ENCODE assay signal across 1 cellular context in the genomic region with DNA sequence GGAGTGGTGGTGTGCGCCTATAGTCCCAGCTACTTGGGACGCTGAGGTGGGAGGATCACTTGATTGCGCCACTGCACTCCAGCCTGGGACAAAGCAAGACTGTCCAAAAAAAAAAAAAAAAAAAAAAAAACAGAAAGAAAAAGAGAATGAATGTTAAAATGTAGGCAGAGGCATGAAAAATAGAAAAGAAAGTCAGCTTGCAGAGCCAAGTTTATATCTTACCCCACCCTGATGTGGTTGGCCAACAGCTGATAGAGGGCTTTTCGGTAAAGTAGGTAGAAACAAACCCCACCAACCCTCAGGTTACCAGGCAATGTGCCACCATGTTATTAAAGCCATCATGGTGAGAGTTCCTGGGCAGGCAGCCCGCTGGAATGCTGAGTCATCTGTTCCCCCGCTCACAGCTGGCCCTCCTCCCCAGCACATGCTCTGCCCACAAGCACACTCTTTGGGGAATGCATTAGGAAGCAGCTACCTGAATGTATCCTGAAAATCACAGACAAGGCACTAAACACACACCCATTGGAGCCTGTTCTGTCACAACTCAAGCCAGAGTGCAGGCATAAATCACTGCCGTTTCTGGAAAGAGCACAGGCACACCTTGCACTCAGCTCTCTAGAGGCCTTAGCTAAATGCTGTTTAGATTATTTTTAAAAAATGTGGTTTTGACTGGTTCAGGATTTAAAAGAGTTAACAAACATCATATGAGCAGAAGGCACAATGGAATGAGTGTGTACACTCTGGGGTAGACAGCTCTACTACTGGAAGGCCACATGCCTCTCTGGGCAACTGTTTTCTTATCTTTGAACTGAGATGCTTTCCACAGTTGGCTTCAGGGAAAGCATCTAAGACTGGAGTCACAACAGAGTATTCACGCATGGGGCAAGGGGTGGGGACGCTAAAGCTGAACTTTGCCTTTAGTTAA.
TF ChIP-seq lines count a peak whose summit lies in the region.

No MANE protein-coding gene starts in this region.

TF ChIP-seq in K562, 482 proteins besides CTCF, POLR2A, EP300 and RAD21 (continued from another document and continues in another):
- TF ChIP-seq, protein P1, sequence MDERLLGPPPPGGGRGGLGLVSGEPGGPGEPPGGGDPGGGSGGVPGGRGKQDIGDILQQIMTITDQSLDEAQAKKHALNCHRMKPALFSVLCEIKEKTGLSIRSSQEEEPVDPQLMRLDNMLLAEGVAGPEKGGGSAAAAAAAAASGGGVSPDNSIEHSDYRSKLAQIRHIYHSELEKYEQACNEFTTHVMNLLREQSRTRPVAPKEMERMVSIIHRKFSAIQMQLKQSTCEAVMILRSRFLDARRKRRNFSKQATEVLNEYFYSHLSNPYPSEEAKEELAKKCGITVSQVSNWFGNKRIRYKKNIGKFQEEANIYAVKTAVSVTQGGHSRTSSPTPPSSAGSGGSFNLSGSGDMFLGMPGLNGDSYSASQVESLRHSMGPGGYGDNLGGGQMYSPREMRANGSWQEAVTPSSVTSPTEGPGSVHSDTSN (CRISPR knock-in tag; IDR thresholded peaks at IDR 0.05; ENCODE audit: low read depth): no peak
- TF ChIP-seq, protein P1 (tag; conservative IDR thresholded peaks at IDR 0.05; ENCODE audit: low read depth): no peak
- TF ChIP-seq, protein P2, sequence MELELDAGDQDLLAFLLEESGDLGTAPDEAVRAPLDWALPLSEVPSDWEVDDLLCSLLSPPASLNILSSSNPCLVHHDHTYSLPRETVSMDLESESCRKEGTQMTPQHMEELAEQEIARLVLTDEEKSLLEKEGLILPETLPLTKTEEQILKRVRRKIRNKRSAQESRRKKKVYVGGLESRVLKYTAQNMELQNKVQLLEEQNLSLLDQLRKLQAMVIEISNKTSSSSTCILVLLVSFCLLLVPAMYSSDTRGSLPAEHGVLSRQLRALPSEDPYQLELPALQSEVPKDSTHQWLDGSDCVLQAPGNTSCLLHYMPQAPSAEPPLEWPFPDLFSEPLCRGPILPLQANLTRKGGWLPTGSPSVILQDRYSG (tag; conservative IDR thresholded peaks at IDR 0.05; ENCODE audit: low read depth): 0 out of 2 replicates have a peak, but pooled peaks have one; percentile 26
- no peak for TF ChIP-seq PTBP1 (IDR thresholded peaks at IDR 0.05; ENCODE audit: low read depth, low read length)
- TF ChIP-seq ZNF316 (IDR thresholded peaks at IDR 0.05): peak; percentile 99
- TF ChIP-seq ZNF449 (CRISPR knock-in tag; IDR thresholded peaks at IDR 0.05): no peak
- TF ChIP-seq, protein P3, sequence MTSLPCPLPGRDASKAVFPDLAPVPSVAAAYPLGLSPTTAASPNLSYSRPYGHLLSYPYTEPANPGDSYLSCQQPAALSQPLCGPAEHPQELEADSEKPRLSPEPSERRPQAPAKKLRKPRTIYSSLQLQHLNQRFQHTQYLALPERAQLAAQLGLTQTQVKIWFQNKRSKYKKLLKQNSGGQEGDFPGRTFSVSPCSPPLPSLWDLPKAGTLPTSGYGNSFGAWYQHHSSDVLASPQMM (CRISPR knock-in tag; IDR thresholded peaks at IDR 0.05): no peak
- TF ChIP-seq GTF2A2 (tag; IDR thresholded peaks at IDR 0.05): no peak
- TF ChIP-seq SOX6 (IDR thresholded peaks at IDR 0.05): no peak
- no peak for TF ChIP-seq ZNF584 (CRISPR knock-in tag; IDR thresholded peaks at IDR 0.05; ENCODE audit: low read depth)
- peak; percentile 85 for TF ChIP-seq MYNN (IDR thresholded peaks at IDR 0.05)
- TF ChIP-seq MYNN (CRISPR knock-in tag; IDR thresholded peaks at IDR 0.05): no peak
- no peak for TF ChIP-seq ZNF121 (CRISPR knock-in tag; conservative IDR thresholded peaks at IDR 0.05)
- no peak for TF ChIP-seq ZNF764 (CRISPR knock-in tag; IDR thresholded peaks at IDR 0.05; ENCODE audit: low read depth)
- TF ChIP-seq ZMIZ1 (IDR thresholded peaks at IDR 0.05; ENCODE audit: low read depth in 2 of 2, low read length in 2 of 2): no peak
- TF ChIP-seq DMBX1 (CRISPR knock-in tag; IDR thresholded peaks at IDR 0.05; ENCODE audit: borderline replicate concordance): no peak
- TF ChIP-seq RCOR1 (IDR thresholded peaks at IDR 0.05; ENCODE audit: borderline replicate concordance in 1 of 2, low read depth in 2 of 2, low read length in 2 of 2): peak; percentile 3 to 32; a peak in 1 of 4 replicates
- TF ChIP-seq, protein P4, sequence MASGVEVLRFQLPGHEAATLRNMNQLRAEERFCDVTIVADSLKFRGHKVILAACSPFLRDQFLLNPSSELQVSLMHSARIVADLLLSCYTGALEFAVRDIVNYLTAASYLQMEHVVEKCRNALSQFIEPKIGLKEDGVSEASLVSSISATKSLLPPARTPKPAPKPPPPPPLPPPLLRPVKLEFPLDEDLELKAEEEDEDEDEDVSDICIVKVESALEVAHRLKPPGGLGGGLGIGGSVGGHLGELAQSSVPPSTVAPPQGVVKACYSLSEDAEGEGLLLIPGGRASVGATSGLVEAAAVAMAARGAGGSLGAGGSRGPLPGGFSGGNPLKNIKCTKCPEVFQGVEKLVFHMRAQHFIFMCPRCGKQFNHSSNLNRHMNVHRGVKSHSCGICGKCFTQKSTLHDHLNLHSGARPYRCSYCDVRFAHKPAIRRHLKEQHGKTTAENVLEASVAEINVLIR (CRISPR knock-in tag; IDR thresholded peaks at IDR 0.05): no peak
- no peak for TF ChIP-seq RBM14 (IDR thresholded peaks at IDR 0.05; ENCODE audit: borderline replicate concordance, insufficient read depth, low read depth, low read length)
- no peak for TF ChIP-seq CBFB (CRISPR knock-in tag; IDR thresholded peaks at IDR 0.05)
- TF ChIP-seq YY1 (IDR thresholded peaks at IDR 0.05; ENCODE audit: borderline replicate concordance in 1 of 3, control insufficient read depth in 1 of 3, extremely low read depth in 1 of 3, insufficient read depth in 3 of 3, insufficient read length in 1 of 3, insufficient replicate concordance in 2 of 3, low read depth in 1 of 3, low read length in 2 of 3): peak in 1 of 3 experiments; percentile 62
- TF ChIP-seq MEIS2 (IDR thresholded peaks at IDR 0.05; ENCODE audit: partially characterized antibody): peak; percentile 38
- TF ChIP-seq ZNF717 (CRISPR knock-in tag; IDR thresholded peaks at IDR 0.05): no peak
- peak; percentile 72; the same call in 1 of the 2 replicates for TF ChIP-seq HDAC2 (IDR thresholded peaks at IDR 0.05)
- TF ChIP-seq TCF3 (CRISPR knock-in tag; IDR thresholded peaks at IDR 0.05): peak; percentile 33; the same call in 1 of the 2 replicates
- no peak for TF ChIP-seq ZNF174 (CRISPR knock-in tag; IDR thresholded peaks at IDR 0.05)
- no peak for TF ChIP-seq POU5F1 (IDR thresholded peaks at IDR 0.05; ENCODE audit: borderline replicate concordance, low read depth, low read length, partially characterized antibody)
- no peak for TF ChIP-seq ZNF197 (CRISPR knock-in tag; IDR thresholded peaks at IDR 0.05; ENCODE audit: low read depth)
- TF ChIP-seq ZNF778 (CRISPR knock-in tag; IDR thresholded peaks at IDR 0.05): no peak
- no peak for TF ChIP-seq SMAD4 (CRISPR knock-in tag; conservative IDR thresholded peaks at IDR 0.05)
- no peak for TF ChIP-seq ZFPM2 (CRISPR knock-in tag; IDR thresholded peaks at IDR 0.05)
- no peak for TF ChIP-seq HLTF (IDR thresholded peaks at IDR 0.05)
- no peak for TF ChIP-seq ETS1 (conservative IDR thresholded peaks at IDR 0.05; ENCODE audit: control insufficient read depth, low read depth, low read length)
- no peak for TF ChIP-seq SNIP1 (IDR thresholded peaks at IDR 0.05; ENCODE audit: low read depth)
- TF ChIP-seq MCM2 (IDR thresholded peaks at IDR 0.05; ENCODE audit: low read depth): no peak
- TF ChIP-seq STAT5A (IDR thresholded peaks at IDR 0.05; ENCODE audit: borderline replicate concordance, low read length): no peak
- TF ChIP-seq HSF4 (CRISPR knock-in tag; IDR thresholded peaks at IDR 0.05; ENCODE audit: borderline replicate concordance): no peak
- no peak for TF ChIP-seq SREBF2 (CRISPR knock-in tag; IDR thresholded peaks at IDR 0.05)
- TF ChIP-seq GATAD2B (IDR thresholded peaks at IDR 0.05; ENCODE audit: borderline replicate concordance): no peak
- 0 out of 2 replicates have a peak, but pooled peaks have one; percentile 42 for TF ChIP-seq JUN (IDR thresholded peaks at IDR 0.05; ENCODE audit: borderline replicate concordance, low read depth, low read length)
- TF ChIP-seq JUN (CRISPR knock-in tag; IDR thresholded peaks at IDR 0.05; ENCODE audit: borderline replicate concordance): no peak
- TF ChIP-seq, protein P5, sequence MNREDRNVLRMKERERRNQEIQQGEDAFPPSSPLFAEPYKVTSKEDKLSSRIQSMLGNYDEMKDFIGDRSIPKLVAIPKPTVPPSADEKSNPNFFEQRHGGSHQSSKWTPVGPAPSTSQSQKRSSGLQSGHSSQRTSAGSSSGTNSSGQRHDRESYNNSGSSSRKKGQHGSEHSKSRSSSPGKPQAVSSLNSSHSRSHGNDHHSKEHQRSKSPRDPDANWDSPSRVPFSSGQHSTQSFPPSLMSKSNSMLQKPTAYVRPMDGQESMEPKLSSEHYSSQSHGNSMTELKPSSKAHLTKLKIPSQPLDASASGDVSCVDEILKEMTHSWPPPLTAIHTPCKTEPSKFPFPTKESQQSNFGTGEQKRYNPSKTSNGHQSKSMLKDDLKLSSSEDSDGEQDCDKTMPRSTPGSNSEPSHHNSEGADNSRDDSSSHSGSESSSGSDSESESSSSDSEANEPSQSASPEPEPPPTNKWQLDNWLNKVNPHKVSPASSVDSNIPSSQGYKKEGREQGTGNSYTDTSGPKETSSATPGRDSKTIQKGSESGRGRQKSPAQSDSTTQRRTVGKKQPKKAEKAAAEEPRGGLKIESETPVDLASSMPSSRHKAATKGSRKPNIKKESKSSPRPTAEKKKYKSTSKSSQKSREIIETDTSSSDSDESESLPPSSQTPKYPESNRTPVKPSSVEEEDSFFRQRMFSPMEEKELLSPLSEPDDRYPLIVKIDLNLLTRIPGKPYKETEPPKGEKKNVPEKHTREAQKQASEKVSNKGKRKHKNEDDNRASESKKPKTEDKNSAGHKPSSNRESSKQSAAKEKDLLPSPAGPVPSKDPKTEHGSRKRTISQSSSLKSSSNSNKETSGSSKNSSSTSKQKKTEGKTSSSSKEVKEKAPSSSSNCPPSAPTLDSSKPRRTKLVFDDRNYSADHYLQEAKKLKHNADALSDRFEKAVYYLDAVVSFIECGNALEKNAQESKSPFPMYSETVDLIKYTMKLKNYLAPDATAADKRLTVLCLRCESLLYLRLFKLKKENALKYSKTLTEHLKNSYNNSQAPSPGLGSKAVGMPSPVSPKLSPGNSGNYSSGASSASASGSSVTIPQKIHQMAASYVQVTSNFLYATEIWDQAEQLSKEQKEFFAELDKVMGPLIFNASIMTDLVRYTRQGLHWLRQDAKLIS (CRISPR knock-in tag; IDR thresholded peaks at IDR 0.05): no peak
- TF ChIP-seq, protein P6, sequence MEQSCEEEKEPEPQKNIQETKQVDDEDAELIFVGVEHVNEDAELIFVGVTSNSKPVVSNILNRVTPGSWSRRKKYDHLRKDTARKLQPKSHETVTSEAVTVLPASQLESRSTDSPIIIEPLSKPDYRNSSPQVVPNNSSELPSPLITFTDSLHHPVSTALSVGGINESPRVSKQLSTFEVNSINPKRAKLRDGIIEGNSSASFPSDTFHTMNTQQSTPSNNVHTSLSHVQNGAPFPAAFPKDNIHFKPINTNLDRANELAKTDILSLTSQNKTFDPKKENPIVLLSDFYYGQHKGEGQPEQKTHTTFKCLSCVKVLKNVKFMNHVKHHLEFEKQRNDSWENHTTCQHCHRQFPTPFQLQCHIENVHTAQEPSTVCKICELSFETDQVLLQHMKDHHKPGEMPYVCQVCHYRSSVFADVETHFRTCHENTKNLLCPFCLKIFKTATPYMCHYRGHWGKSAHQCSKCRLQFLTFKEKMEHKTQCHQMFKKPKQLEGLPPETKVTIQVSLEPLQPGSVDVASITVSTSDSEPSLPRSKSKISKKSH (CRISPR knock-in tag; IDR thresholded peaks at IDR 0.05): no peak
